ENCODE assay signal across 8 cellular contexts in genomic region chr17:64506576-64507417, GRCh38. TPM values are rescaled to one million over a fixed set of nuclear protein-coding genes. Genes with fewer than 3 reads are reported as not detected.
DNase-seq lines count a peak whose midpoint lies in the region; ATAC-seq, FAIRE-seq and TF ChIP-seq lines count a peak whose summit lies in the region.

Gene CEP95, plus strand, starts transcription at chr17:64506977. Its CDS starts 121 bp downstream, at chr17:64507098.

- ATAC-seq in omental fat pad (ENCODE audit: low FRiP score): peak; percentile 72

- TF ChIP-seq POLR2A in testis (IDR thresholded peaks at IDR 0.05): no peak

- H3K27ac ChIP-seq in HEK293 (ENCODE audit: extremely low read depth, low read depth, low read length) (peak within 1 kb of the TSS; percentile 97), testis (peak within 1 kb of the TSS; percentile 98 to 100)

- H3K4me1 ChIP-seq in HEK293 (ENCODE audit: control insufficient read depth, insufficient read depth, low read length): 0 out of 2 replicates have a peak, but pooled peaks cover 4% of the 10 kb centered on the region
- peaks cover 14% of the 10 kb centered on the region for H3K4me1 ChIP-seq in testis

- H3K36me3 ChIP-seq in HEK293 (ENCODE audit: control insufficient read depth in 2 of 2, insufficient read depth in 1 of 2, low read length in 2 of 2) (peaks cover 39 to 66% of the 10 kb centered on the region in 2 experiments), testis (ENCODE audit: low read depth, missing control alignments) (no peaks in the 10 kb centered on the region)

- H3K4me3 ChIP-seq in HEK293 (ENCODE audit: low read depth, low read length) (peak within 1 kb of the TSS; percentile 100), testis (peak within 1 kb of the TSS; percentile 98)

- WGBS in testis, 2 donors: 0 to 1% methylated on average over 20 to 77 of the region's 77 CpGs

- H3K27me3 ChIP-seq in testis: no peaks in the 10 kb centered on the region

- intact Hi-C loops in testis (cut with DNase I; ENCODE audit: low total_unique reads): no loop called here

- H3K9me3 ChIP-seq in HEK293 (ENCODE audit: control insufficient read depth, insufficient read depth, low read depth, low read length) (no peaks in the 10 kb centered on the region), testis (no peaks in the 10 kb centered on the region)

- TF ChIP-seq CTCF in HEK293 (tag by site-specific recombination; IDR thresholded peaks at IDR 0.05) (no peak; the same call in 1 of the 2 replicates), omental fat pad (IDR thresholded peaks at IDR 0.05) (no peak), testis (IDR thresholded peaks at IDR 0.05) (no peak)

- DNase-seq in GF-D8 (lab: John Stamatoyannopoulos, UW) (peak; percentile 87), NAMALWA (ENCODE audit: low spot score) (peak; percentile 96), SK-MEL-5 (ENCODE audit: low read depth, low spot score) (peak; percentile 100), frontal cortex (ENCODE audit: low spot score in 2 of 2) (peak; percentile 84 to 88), omental fat pad (ENCODE audit: low spot score) (peak; percentile 88), testis (peak; percentile 97)
- DNase-seq in activated naive CD4-positive, alpha-beta T cell treated with Interleukin-2 at 50 U/mL for 16 hours: peak; percentile 96

- CTCF ChIA-PET in HEK293 (lab: Yijun Ruan, JAX): interaction anchor here (0.6 to 1.9 kb wide), 4 partner anchors 86 to 928 kb away, joined by 3 to 10 read pairs (median 4); no protein-coding TSS in a partner anchor

- FAIRE-seq in frontal cortex (lab: Jason Lieb, UNC): no peak

- POLR2A ChIA-PET in HEK293 (lab: Yijun Ruan, JAX): interaction anchor here (0.6 to 4.2 kb wide), 26 partner anchors 9 to 668 kb away, joined by 3 to 146 read pairs (median 5); partner anchors contain the start of genes POLG2 and SMURF2

- in situ Hi-C loops in SK-MEL-5 (cut with HindIII; ENCODE audit: low pct_unique_long_range_greater_than_20kb, low sequenced_read_pairs): no loop called here

TF ChIP-seq in HEK293, 187 proteins besides CTCF, POLR2A, EP300 and RAD21 (continues in another document):
- TF ChIP-seq ZNF416 (tag by site-specific recombination; IDR thresholded peaks at IDR 0.05) (no peak), ZFHX2 (tag by site-specific recombination; conservative IDR thresholded peaks at IDR 0.05) (no peak; the same call in none of the 2 replicates), ZNF791 (tag by site-specific recombination; IDR thresholded peaks at IDR 0.05) (no peak), YY2 (tag by site-specific recombination; IDR thresholded peaks at IDR 0.05) (no peak), ZNF133 (tag by site-specific recombination; IDR thresholded peaks at IDR 0.05) (no peak), ZNF639 (tag by site-specific recombination; IDR thresholded peaks at IDR 0.05) (peak; percentile 70; the same call in 1 of the 2 replicates), FEZF1 (tag by site-specific recombination; IDR thresholded peaks at IDR 0.05) (no peak), ZNF548 (tag by site-specific recombination; IDR thresholded peaks at IDR 0.05) (no peak), ZNF391 (tag by site-specific recombination; IDR thresholded peaks at IDR 0.05; ENCODE audit: borderline replicate concordance, low read depth) (peak; percentile 74; the same call in 1 of the 2 replicates), REST (tag by site-specific recombination; IDR thresholded peaks at IDR 0.05) (no peak), ZNF670 (tag by site-specific recombination; IDR thresholded peaks at IDR 0.05; ENCODE audit: low read depth) (no peak), ZNF398 (tag by site-specific recombination; IDR thresholded peaks at IDR 0.05) (peak; percentile 52), ZSCAN4 (tag by site-specific recombination; IDR thresholded peaks at IDR 0.05) (peak; percentile 10; the same call in 1 of the 2 replicates), ZNF341 (tag by site-specific recombination; IDR thresholded peaks at IDR 0.05; ENCODE audit: low read depth) (peak; percentile 68), KLF17 (tag by site-specific recombination; IDR thresholded peaks at IDR 0.05) (peak; percentile 52; the same call in 1 of the 2 replicates), ZNF658 (tag by site-specific recombination; IDR thresholded peaks at IDR 0.05) (no peak), GFI1B (tag by site-specific recombination; IDR thresholded peaks at IDR 0.05) (no peak), HOXD13 (CRISPR knock-in tag; IDR thresholded peaks at IDR 0.05; ENCODE audit: borderline replicate concordance) (peak; percentile 39; the same call in 1 of the 2 replicates), ZNF16 (tag by site-specific recombination; IDR thresholded peaks at IDR 0.05; ENCODE audit: low read depth) (no peak)

RNA-seq across cellular contexts. Expression of gene CEP95, which starts in this region (rescaled TPM):
- 43.2 and 48.8 TPM in 2 replicates for total RNA-seq in SK-MEL-5 (2014; rRNA removed; shearing (Covaris generic))
- polyA plus RNA-seq in SK-MEL-5 (2015; cell fraction: cytosol; rRNA removed): 35.7 and 38.0 TPM in 2 replicates
- 326 and 369 TPM in 2 replicates for polyA plus RNA-seq in SK-MEL-5 (2015; cell fraction: nucleus; rRNA removed)
- total RNA-seq in frontal cortex: 88.0 TPM
- total RNA-seq in omental fat pad: 10 to 100 TPM; 30.4 to 60.5 (median 41.3) TPM
- total RNA-seq in testis: 10 to 100 TPM; 73.6 to 93.5 TPM
- polyA plus RNA-seq in testis (ENCODE audit: insufficient read depth, low read depth, low replicate concordance): 54.1 TPM

Comparison
In these comparisons a context has a peak if more than half of its experiments do, and no peak if none do; other contexts are left out.
1. Peak in every context shown above with its lines: DNase-seq, ATAC-seq, H3K4me3 ChIP-seq and H3K27ac ChIP-seq.